8 cellular contexts compared by ENCODE assay signal in the genomic region with DNA sequence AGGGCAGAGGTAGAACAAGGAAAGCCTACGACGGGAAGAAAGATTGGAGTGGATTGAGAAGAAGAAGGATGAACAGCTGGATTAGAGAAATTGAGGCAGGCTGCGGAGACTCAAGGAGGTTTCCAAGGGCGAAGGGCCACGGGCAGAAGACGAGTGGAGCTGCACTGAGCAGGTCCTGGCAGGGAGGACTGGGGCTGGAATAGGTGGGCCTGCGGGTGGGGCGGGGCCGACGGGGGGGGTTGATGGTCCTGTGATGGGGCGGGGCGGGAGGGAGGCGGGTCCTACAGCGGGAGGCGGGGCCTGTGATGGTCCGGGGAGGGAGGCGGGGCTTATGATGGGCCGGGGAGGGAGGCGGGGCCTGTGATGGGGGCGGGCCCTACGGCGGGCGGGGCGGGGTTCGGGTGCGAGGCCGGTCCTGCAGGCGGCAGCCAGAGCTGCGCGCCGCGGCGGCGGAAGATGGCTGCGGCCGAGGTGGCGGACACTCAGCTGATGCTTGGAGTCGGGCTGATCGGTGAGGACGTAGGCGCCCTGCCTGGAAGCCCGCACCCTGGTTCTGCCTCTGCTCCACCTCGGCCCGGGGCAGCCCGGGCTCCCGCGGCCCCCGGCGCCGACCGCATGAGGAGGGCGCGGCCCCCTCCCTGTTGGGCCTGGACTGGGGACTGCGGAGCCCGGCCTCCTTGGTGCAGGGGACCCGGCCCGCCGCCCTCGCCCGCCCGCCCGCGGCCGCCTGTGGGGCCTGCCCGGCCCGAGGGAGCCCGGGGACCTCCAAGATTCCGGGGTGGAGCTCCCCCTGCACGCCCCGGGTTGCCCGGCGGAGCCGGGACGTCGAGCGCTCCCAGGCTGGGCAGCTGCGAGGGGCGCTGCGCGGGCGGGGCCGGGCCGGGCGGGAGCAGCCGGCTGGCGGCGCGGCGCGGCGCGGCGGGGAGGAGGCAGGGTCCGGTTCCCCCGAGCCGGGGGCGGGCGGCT. TPM values are rescaled to one million over a fixed set of nuclear protein-coding genes. Genes with fewer than 3 reads are reported as not detected.
DNase-seq lines count a peak whose midpoint lies in the region; ATAC-seq and TF ChIP-seq lines count a peak whose summit lies in the region.

A gene with protein sequence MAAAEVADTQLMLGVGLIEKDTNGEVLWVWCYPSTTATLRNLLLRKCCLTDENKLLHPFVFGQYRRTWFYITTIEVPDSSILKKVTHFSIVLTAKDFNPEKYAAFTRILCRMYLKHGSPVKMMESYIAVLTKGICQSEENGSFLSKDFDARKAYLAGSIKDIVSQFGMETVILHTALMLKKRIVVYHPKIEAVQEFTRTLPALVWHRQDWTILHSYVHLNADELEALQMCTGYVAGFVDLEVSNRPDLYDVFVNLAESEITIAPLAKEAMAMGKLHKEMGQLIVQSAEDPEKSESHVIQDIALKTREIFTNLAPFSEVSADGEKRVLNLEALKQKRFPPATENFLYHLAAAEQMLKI (plus strand): TSS at position 427 of the 966 bp plus-strand sequence. CDS start 30 bp downstream, at position 457.

- H3K27me3 Mint-ChIP-seq in activated naive CD8-positive, alpha-beta T cell treated with anti-CD3 and anti-CD28 coated beads for 36 hours, result no peaks in the 10 kb centered on the region
- peaks cover 4% of the 10 kb centered on the region for H3K27me3 Mint-ChIP-seq in osteocyte (ENCODE audit: unreplicated experiment)

- peak within 1 kb of the TSS; percentile 66 for H3K4me3 ChIP-seq in HL-60 (replicated peaks; ENCODE audit: insufficient read depth, low read length)
- peak within 1 kb of the TSS; percentile 86 for H3K4me3 ChIP-seq in SK-N-MC
- H3K4me3 ChIP-seq in thoracic aorta, result peak within 1 kb of the TSS; percentile 96

- intact Hi-C loops in head of caudate nucleus (cut with DNase I), result loop anchor here (2.0 kb wide), 1 partner anchor 23 kb away; a partner anchor contains a TSS

- peak within 1 kb of the TSS; percentile 29 for H3K27ac Mint-ChIP-seq in activated naive CD8-positive, alpha-beta T cell treated with anti-CD3 and anti-CD28 coated beads for 36 hours
- peak within 1 kb of the TSS; percentile 38 for H3K27ac Mint-ChIP-seq in osteocyte (ENCODE audit: unreplicated experiment)

- in situ Hi-C loops in Caki2 (cut with HindIII; ENCODE audit: low pct_unique_long_range_greater_than_20kb, low sequenced_read_pairs), result no loop called here

- ATAC-seq in GM19455 (IDR thresholded peaks at IDR 0.05; ENCODE audit: unreplicated experiment) (peak; percentile 84), thoracic aorta (ENCODE audit: insufficient number of reproducible peaks, low FRiP score, low read depth) (peak; percentile 83)

- peaks cover 3% of the 10 kb centered on the region for H3K36me3 Mint-ChIP-seq in activated naive CD8-positive, alpha-beta T cell treated with anti-CD3 and anti-CD28 coated beads for 36 hours
- H3K36me3 Mint-ChIP-seq in osteocyte (ENCODE audit: unreplicated experiment), result peaks cover 6% of the 10 kb centered on the region

- DNase-seq in Caki2 (ENCODE audit: low read depth), result peak; percentile 71
- peak; percentile 62 to 66 for DNase-seq in HL-60 (ENCODE audit: low read depth in 1 of 2, low spot score in 1 of 2)
- DNase-seq in SK-N-MC (ENCODE audit: low read depth, low spot score), result no peak
- peak; percentile 74 for DNase-seq in activated naive CD8-positive, alpha-beta T cell treated with anti-CD3 and anti-CD28 coated beads for 36 hours
- DNase-seq in head of caudate nucleus, result peak; percentile 64 to 95 (median 87)
- DNase-seq in osteocyte (ENCODE audit: extremely low spot score, unreplicated experiment), result peak; percentile 92
- DNase-seq in thoracic aorta (ENCODE audit: low spot score), result peak; percentile 49

- peaks cover 9 to 11% of the 10 kb centered on the region in 2 donors for H3K4me1 ChIP-seq in thoracic aorta (ENCODE audit: control insufficient read depth in 1 of 2, low read depth in 2 of 2)

- peak within 1 kb of the TSS; percentile 74 for H3K4me3 Mint-ChIP-seq in activated naive CD8-positive, alpha-beta T cell treated with anti-CD3 and anti-CD28 coated beads for 36 hours
- peak within 1 kb of the TSS; percentile 75 for H3K4me3 Mint-ChIP-seq in osteocyte (ENCODE audit: unreplicated experiment)

- no peaks in the 10 kb centered on the region for H3K27me3 ChIP-seq in HL-60 (ENCODE audit: insufficient read depth, poor library complexity, severe bottlenecking)
- no peaks in the 10 kb centered on the region for H3K27me3 ChIP-seq in thoracic aorta (replicated peaks; ENCODE audit: insufficient read depth)

- H3K36me3 ChIP-seq in SK-N-MC (ENCODE audit: insufficient read depth, low read length) (no peaks in the 10 kb centered on the region), thoracic aorta (peaks cover 5% of the 10 kb centered on the region)

- H3K9me3 Mint-ChIP-seq in activated naive CD8-positive, alpha-beta T cell treated with anti-CD3 and anti-CD28 coated beads for 36 hours, result no peaks in the 10 kb centered on the region
- H3K9me3 Mint-ChIP-seq in osteocyte (ENCODE audit: unreplicated experiment), result no peaks in the 10 kb centered on the region

- TF ChIP-seq CTCF in HL-60 (IDR thresholded peaks at IDR 0.05; ENCODE audit: insufficient read depth, low read length), result no peak
- peak; percentile 3 for TF ChIP-seq CTCF in osteocyte (IDR thresholded peaks at IDR 0.05)
- no peak for TF ChIP-seq CTCF in thoracic aorta (IDR thresholded peaks at IDR 0.05)

- peaks cover 7% of the 10 kb centered on the region for H3K4me1 Mint-ChIP-seq in activated naive CD8-positive, alpha-beta T cell treated with anti-CD3 and anti-CD28 coated beads for 36 hours
- peaks cover 4% of the 10 kb centered on the region for H3K4me1 Mint-ChIP-seq in osteocyte (ENCODE audit: unreplicated experiment)

- peak within 1 kb of the TSS; percentile 51 for H3K9ac ChIP-seq in SK-N-MC (ENCODE audit: insufficient read length)

- H3K9me3 ChIP-seq in SK-N-MC (ENCODE audit: low read depth, low read length) (no peaks in the 10 kb centered on the region), thoracic aorta (no peaks in the 10 kb centered on the region)

- peak within 1 kb of the TSS; percentile 61 for H3K27ac ChIP-seq in HL-60 (replicated peaks)
- no peak within 1 kb of the TSS for H3K27ac ChIP-seq in SK-N-MC
- peak within 1 kb of the TSS; percentile 49 to 53 for H3K27ac ChIP-seq in thoracic aorta

RNA-seq across cellular contexts. Expression of the gene that starts here (rescaled TPM):
- total RNA-seq in Caki2 (2014; rRNA removed; shearing (Covaris generic); ENCODE audit: low replicate concordance), result 17.5 and 57.5 TPM in 2 replicates
- total RNA-seq in activated naive CD8-positive, alpha-beta T cell treated with anti-CD3 and anti-CD28 coated beads for 36 hours, result 10 to 100 TPM; 14.6 to 17.8 TPM
- 43.1 and 50.6 TPM in 2 replicates for total RNA-seq in osteocyte
- 10 to 100 TPM; 22.6 to 23.6 TPM for total RNA-seq in thoracic aorta
